8 cellular contexts compared by ENCODE assay signal in the genomic region with DNA sequence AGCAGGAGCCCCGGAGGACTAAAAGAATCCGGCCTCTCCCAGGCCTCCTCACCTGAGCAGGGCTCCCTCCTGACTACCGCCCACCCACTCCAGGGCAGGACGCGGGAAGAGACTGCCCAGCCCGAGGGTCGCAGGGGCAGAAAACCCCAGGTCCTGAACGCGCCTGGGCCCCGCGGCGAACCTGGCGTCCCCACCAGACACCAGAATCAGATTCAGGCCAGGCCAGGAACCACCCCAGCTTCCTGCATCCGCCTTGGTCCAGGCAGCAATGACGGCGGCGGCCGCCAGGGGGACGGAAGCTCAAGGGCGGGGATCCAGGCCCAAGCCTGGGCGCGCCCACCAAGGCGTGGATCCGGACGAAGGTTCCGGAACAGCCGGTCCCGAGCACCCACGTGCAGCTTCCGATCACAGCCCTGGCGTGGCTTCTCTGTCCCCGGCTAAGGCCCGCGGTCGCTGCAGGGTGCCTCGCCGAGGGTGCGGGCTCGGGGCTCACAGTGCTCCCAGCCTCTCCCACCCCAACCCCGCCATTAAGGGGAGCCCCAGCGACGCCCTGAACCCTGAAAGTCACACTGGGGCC. TPM values are rescaled to one million over a fixed set of nuclear protein-coding genes. Genes with fewer than 3 reads are reported as not detected.
A peak's percentile ranks its signal among the peaks of the same experiment; 100 is the strongest.
DNase-seq lines count a peak whose midpoint lies in the region; ATAC-seq, FAIRE-seq and TF ChIP-seq lines count a peak whose summit lies in the region.

No MANE protein-coding gene starts in this region.

- H3K9me3 ChIP-seq in A549: no peaks in the 10 kb centered on the region
- H3K9me3 ChIP-seq in esophagus (ENCODE audit: control insufficient read depth in 2 of 2, insufficient read depth in 1 of 2, low read depth in 1 of 2, low read length in 1 of 2): no peaks in the 10 kb centered on the region
- H3K9me3 ChIP-seq in mucosa of stomach (ENCODE audit: control insufficient read depth, low read length): no peaks in the 10 kb centered on the region

- H3K4me1 ChIP-seq in A549 (no peaks in the 10 kb centered on the region; the same call in 2 of the 3 replicates), esophagus (ENCODE audit: control insufficient read depth in 2 of 2, insufficient read depth in 2 of 2, low read length in 1 of 2) (peaks cover 2 to 12% of the 10 kb centered on the region in 2 donors), mucosa of stomach (ENCODE audit: control insufficient read depth, insufficient read depth, low read length) (peaks cover 13% of the 10 kb centered on the region)

- TF ChIP-seq RAD21 in A549 (conservative IDR thresholded peaks at IDR 0.05 in 1 of 2, IDR thresholded peaks at IDR 0.05 in 1 of 2): peak; percentile 64 to 71

- TF ChIP-seq CTCF in A549 (IDR thresholded peaks at IDR 0.05) (peak; percentile 61), LNCAP (IDR thresholded peaks at IDR 0.05) (peak; percentile 44; the same call in 1 of the 2 replicates)

- H3K4me3 ChIP-seq in A549 (no peak overlapping the region), esophagus (ENCODE audit: low read depth in 1 of 2, low read length in 2 of 2) (peak overlapping the region; percentile 29 to 37), mucosa of stomach (ENCODE audit: low read length) (no peak overlapping the region)

- no peak for TF ChIP-seq EP300 in A549 (IDR thresholded peaks at IDR 0.05)

- POLR2A ChIA-PET in A549 (lab: Yijun Ruan, JAX): interaction anchor here (0.5 to 1.0 kb wide), 3 partner anchors 62 to 109 kb away, joined by 3 to 5 read pairs (median 5); no protein-coding TSS in a partner anchor

- CTCF ChIA-PET in A549 (lab: Yijun Ruan, JAX): interaction anchor here (0.6 to 2.0 kb wide), 53 partner anchors 9 to 270 kb away, joined by 3 to 22 read pairs (median 4); a partner anchor contains a TSS

- no peak for FAIRE-seq in A549 (lab: Jason Lieb, UNC)

- DNase-seq in A549 (ENCODE audit: low read depth in 1 of 2, low spot score in 1 of 2) (peak; percentile 77 to 85), activated T-cell treated with anti-CD3 and anti-CD28 coated beads for 4 hours (peak; percentile 82), NCI-H187 treated with DMSO at 0.1 percent for 48 hours (lab: John Stamatoyannopoulos, UW) (no peak)
- DNase-seq in stimulated activated CD8-positive, alpha-beta memory T cell treated with anti-CD3 and anti-CD28 coated beads, Interleukin-4, amount 100 ng/mL, for 24 hours (ENCODE audit: low read depth): peak; percentile 84

- no peak; the same call in 1 of the 2 replicates for TF ChIP-seq POLR2A in A549 (IDR thresholded peaks at IDR 0.05; ENCODE audit: low read length)
- peak; percentile 31 for TF ChIP-seq POLR2A in GM18951 (IDR thresholded peaks at IDR 0.05; ENCODE audit: extremely low read depth, insufficient read depth, insufficient read length)

- no peak overlapping the region for H3K4me2 ChIP-seq in A549

- peak overlapping the region; percentile 53 for H3K9ac ChIP-seq in mucosa of stomach (ENCODE audit: low read length)

- 57% methylated on average over 36 of the region's 42 CpGs for WGBS in A549 (ENCODE audit: missing lambda C conversion rate)
- 6 to 12% methylated on average over 41 to 42 of the region's 42 CpGs for WGBS in esophagus, 2 donors

- H3K27ac ChIP-seq in A549 (peak overlapping the region; percentile 28 to 62; a peak in 4 of 6 replicates), esophagus (ENCODE audit: low read depth in 2 of 2, low read length in 1 of 2) (peak overlapping the region; percentile 95 to 97)

- H3K27me3 ChIP-seq in esophagus (ENCODE audit: control insufficient read depth in 1 of 2, insufficient read depth in 2 of 2, low read length in 2 of 2): no peaks in the 10 kb centered on the region
- H3K27me3 ChIP-seq in mucosa of stomach (ENCODE audit: control insufficient read depth, insufficient read depth, low read length): no peaks in the 10 kb centered on the region

- peak; percentile 67 to 89 for ATAC-seq in A549

- H3K36me3 ChIP-seq in esophagus (ENCODE audit: control insufficient read depth in 2 of 2, insufficient read depth in 2 of 2, low read length in 1 of 2) (no peaks in the 10 kb centered on the region), mucosa of stomach (ENCODE audit: control insufficient read depth, insufficient read depth, low read length) (no peaks in the 10 kb centered on the region)

- in situ Hi-C loops in GM18951 (cut with MboI; ENCODE audit: low sequenced_read_pairs, unreplicated experiment): no loop called here

TF ChIP-seq in A549, 52 proteins besides CTCF, POLR2A, EP300 and RAD21:
- TF ChIP-seq, protein P1, sequence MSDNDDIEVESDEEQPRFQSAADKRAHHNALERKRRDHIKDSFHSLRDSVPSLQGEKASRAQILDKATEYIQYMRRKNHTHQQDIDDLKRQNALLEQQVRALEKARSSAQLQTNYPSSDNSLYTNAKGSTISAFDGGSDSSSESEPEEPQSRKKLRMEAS (IDR thresholded peaks at IDR 0.05): peak; percentile 79
- TF ChIP-seq SMC3 (IDR thresholded peaks at IDR 0.05): peak; percentile 68
- TF ChIP-seq, protein P2, sequence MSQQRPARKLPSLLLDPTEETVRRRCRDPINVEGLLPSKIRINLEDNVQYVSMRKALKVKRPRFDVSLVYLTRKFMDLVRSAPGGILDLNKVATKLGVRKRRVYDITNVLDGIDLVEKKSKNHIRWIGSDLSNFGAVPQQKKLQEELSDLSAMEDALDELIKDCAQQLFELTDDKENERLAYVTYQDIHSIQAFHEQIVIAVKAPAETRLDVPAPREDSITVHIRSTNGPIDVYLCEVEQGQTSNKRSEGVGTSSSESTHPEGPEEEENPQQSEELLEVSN (IDR thresholded peaks at IDR 0.05; ENCODE audit: borderline replicate concordance, low read depth): peak; percentile 78; the same call in 1 of the 2 replicates
- no peak for TF ChIP-seq MAFK (IDR thresholded peaks at IDR 0.05; ENCODE audit: partially characterized antibody)
- no peak for TF ChIP-seq NPAS2 (CRISPR knock-in tag; IDR thresholded peaks at IDR 0.05; ENCODE audit: borderline replicate concordance)
TF ChIP-seq in A549: peak in this region for 3.

RNA-seq across cellular contexts. Expression of a gene that starts 3.6 kb away (rescaled TPM):
- polyA plus RNA-seq in A549 (2011; rRNA removed): not detected in 2 replicates
- 0.19 TPM in 1 of 2 replicates, not detected in the other for polyA plus RNA-seq in A549 (2012; cell fraction: cytosol; rRNA removed)
- polyA plus RNA-seq in A549 (2012; cell fraction: nucleus; rRNA removed): not detected in 2 replicates
- not detected in 3 replicates for polyA plus RNA-seq in A549 (2017; fragmentation: RNase III; extraction: RNeasy Plus Mini Kit Qiagen cat#74134 plus additional on column Dnase treatment)
- polyA minus RNA-seq in A549 (2011; rRNA and poly(A)+ RNA removed): not detected in 2 replicates
- polyA plus RNA-seq in esophagus: 1,000 to 10,000 TPM in 1 of 2 donors, 100 to 1,000 TPM in 1; 405 to 2,874 TPM

RNA-seq across cellular contexts. Expression of a gene that starts 19.3 kb away (rescaled TPM):
- polyA plus RNA-seq in A549 (2011; rRNA removed) (0.27 TPM in 1 of 2 replicates, not detected in the other), A549 (2017; fragmentation: RNase III; extraction: RNeasy Plus Mini Kit Qiagen cat#74134 plus additional on column Dnase treatment) (not detected in 3 replicates), esophagus (1,000 to 10,000 TPM; 3,260 to 6,105 TPM)
- 0.25 and 0.38 TPM in 2 replicates for polyA plus RNA-seq in A549 (2012; cell fraction: cytosol; rRNA removed)
- 0.29 TPM in 1 of 2 replicates, not detected in the other for polyA plus RNA-seq in A549 (2012; cell fraction: nucleus; rRNA removed)
- polyA minus RNA-seq in A549 (2011; rRNA and poly(A)+ RNA removed): not detected in 2 replicates

RNA-seq across cellular contexts. Expression of a gene that starts 25.4 kb away (rescaled TPM):
- 10.0 and 12.3 TPM in 2 replicates for polyA plus RNA-seq in A549 (2011; rRNA removed)
- polyA plus RNA-seq in A549 (2012; cell fraction: cytosol; rRNA removed): 10.0 and 10.2 TPM in 2 replicates
- polyA plus RNA-seq in A549 (2012; cell fraction: nucleus; rRNA removed): 33.2 and 34.8 TPM in 2 replicates
- polyA plus RNA-seq in A549 (2017; fragmentation: RNase III; extraction: RNeasy Plus Mini Kit Qiagen cat#74134 plus additional on column Dnase treatment): 8.6 to 11.7 TPM (median 11.0 TPM) in 3 replicates
- polyA minus RNA-seq in A549 (2011; rRNA and poly(A)+ RNA removed): 3.2 and 7.1 TPM in 2 replicates
- polyA plus RNA-seq in esophagus: 10 to 100 TPM in 1 of 2 donors, 1 to 10 TPM in 1; 4.1 to 12.3 TPM

RNA-seq across cellular contexts. Expression of a gene that starts 43.0 kb away (rescaled TPM):
- polyA plus RNA-seq in A549 (2011; rRNA removed): 2.5 and 3.3 TPM in 2 replicates
- 0.87 and 1.2 TPM in 2 replicates for polyA plus RNA-seq in A549 (2012; cell fraction: cytosol; rRNA removed)
- polyA plus RNA-seq in A549 (2012; cell fraction: nucleus; rRNA removed): 4.4 and 6.3 TPM in 2 replicates
- polyA plus RNA-seq in A549 (2017; fragmentation: RNase III; extraction: RNeasy Plus Mini Kit Qiagen cat#74134 plus additional on column Dnase treatment): 0.38 to 0.94 TPM (median 0.84 TPM) in 3 replicates
- 1.7 and 2.4 TPM in 2 replicates for polyA minus RNA-seq in A549 (2011; rRNA and poly(A)+ RNA removed)
- 1 to 10 TPM in 1 of 2 donors, under 1 TPM in 1; 0.66 to 2.3 TPM for polyA plus RNA-seq in esophagus

Comparison
In these comparisons a context has a peak if more than half of its experiments do, and no peak if none do; other contexts are left out.
1. H3K4me3 ChIP-seq: peak in esophagus (2 of 2); none in A549 (single experiment) and mucosa of stomach (single experiment).
2. RNA of a gene that starts 3.6 kb away (polyA plus RNA-seq): 405 to 2,874 TPM in esophagus; 0.19 TPM in A549; every median in the first group is over 100 times any median in the second.
3. RNA of a gene that starts 19.3 kb away (polyA plus RNA-seq): 3,260 to 6,105 TPM in esophagus; 0.25 to 0.38 TPM in A549; every median in the first group is over 1,000 times any median in the second.